ENCODE assay signal across 15 cellular contexts in genomic region chr1:248890549-248891498, GRCh38. TPM values are rescaled to one million over a fixed set of nuclear protein-coding genes. Genes with fewer than 3 reads are reported as not detected.
DNase-seq lines count a peak whose midpoint lies in the region; ATAC-seq, FAIRE-seq and TF ChIP-seq lines count a peak whose summit lies in the region.
"Had no signal": no experiment of that assay in that cellular context is flagged by ENCODE, and none has a peak within 500 bp of the region (broad histone marks: within the 10 kb centered on the region; RNA-seq: fewer than 3 reads in every experiment).

No MANE protein-coding gene starts in this region.

- H3K23ac ChIP-seq in H1 (ENCODE audit: insufficient read length), result no peak overlapping the region

- DNase-seq in GM12891 (ENCODE audit: insufficient read length, low spot score) (no peak), NCI-H82 (lab: John Stamatoyannopoulos, UW) (peak; percentile 76), H1 (ENCODE audit: low read depth in 1 of 2, low spot score in 2 of 2) (no peak), NCI-H1417 (lab: John Stamatoyannopoulos, UW) (no peak)
- peak in 1 of 2 donors; percentile 38 for DNase-seq in stimulated activated effector memory CD8-positive, alpha-beta T cell treated with anti-CD3 and anti-CD28 coated beads, Interleukin-12 subunit alpha, Interleukin-12 subunit beta, amount 100 ng/mL, for 72 hours (ENCODE audit: low spot score in 2 of 2)
- DNase-seq in activated CD4-positive, alpha-beta T cell treated with anti-CD3 and anti-CD28 coated beads, Interleukin-2, amount 50 U/mL, for 1 hour, result no peak
- DNase-seq: ACHN; CD4-positive, CD25-positive, alpha-beta regulatory T cell; GF-D8; NCI-H146; NCI-H2081; NCI-H748 treated with DMSO at 0.1 percent for 48 hours; SW 1271 had no signal

- 0 out of 7 replicates have a peak overlapping the region, but pooled peaks of 1 of the 4 experiments have one; percentile 18 for H3K9ac ChIP-seq in H1 (replicated peaks in 1 of 4; ENCODE audit: extremely low read depth in 1 of 4, low read depth in 3 of 4, low read length in 3 of 4)

- H3K9me3 ChIP-seq in H1 (ENCODE audit: insufficient read depth in 2 of 2, low read depth in 1 of 2, low read length in 1 of 2), result no peaks in the 10 kb centered on the region

- TF ChIP-seq CTCF in H1 (IDR thresholded peaks at IDR 0.05; ENCODE audit: control extremely low read depth in 1 of 3, insufficient read depth in 1 of 3, low read depth in 1 of 3, low read length in 3 of 3), result no peak

- no peak overlapping the region for H3K27ac ChIP-seq in H1 (ENCODE audit: low read depth, low read length)

- H3K18ac ChIP-seq in H1 (ENCODE audit: extremely low read depth, low read length), result no peak overlapping the region

- H2BK5ac ChIP-seq in H1 (ENCODE audit: low read depth, low read length), result no peak overlapping the region; the same call in 1 of the 2 replicates

- TF ChIP-seq EP300 in H1 (IDR thresholded peaks at IDR 0.05; ENCODE audit: borderline replicate concordance in 1 of 2, low read depth in 2 of 2, low read length in 2 of 2), result no peak

- H2BK15ac ChIP-seq in H1 (ENCODE audit: low read length), result no peak overlapping the region; the same call in 1 of the 2 replicates

- H3K4me1 Mint-ChIP-seq in stimulated activated effector memory CD8-positive, alpha-beta T cell treated with anti-CD3 and anti-CD28 coated beads, Interleukin-12 subunit alpha, Interleukin-12 subunit beta, amount 100 ng/mL, for 72 hours, result peaks cover 9% of the 10 kb centered on the region

- H3K4me1 ChIP-seq in H1 (replicated peaks in 1 of 4; ENCODE audit: control insufficient read depth in 3 of 4, insufficient read depth in 4 of 4, low read length in 3 of 4), result peaks cover 0 to 2% (median 0%) of the 10 kb centered on the region in 4 experiments; a peak in 1 of 7 replicates

- CTCF ChIA-PET in H1 (lab: Charles Lee; ENCODE audit: partially characterized antibody), result no interaction called here

- no peak for TF ChIP-seq RAD21 in H1 (IDR thresholded peaks at IDR 0.05 in 1 of 2, conservative IDR thresholded peaks at IDR 0.05 in 1 of 2; ENCODE audit: low read depth in 2 of 2, low read length in 2 of 2)

- peaks cover 0 to 3% of the 10 kb centered on the region in 2 experiments for H4K20me1 ChIP-seq in H1 (replicated peaks in 1 of 2; ENCODE audit: control insufficient read depth in 1 of 2, insufficient read depth in 2 of 2, low read length in 2 of 2)

- H3K4me3 ChIP-seq in H1 (ENCODE audit: extremely low read depth in 1 of 4, insufficient read depth in 2 of 4, low read depth in 3 of 4, low read length in 4 of 4), result no peak overlapping the region

- H2AK5ac ChIP-seq in H1 (ENCODE audit: low read depth, low read length), result peak overlapping the region; percentile 88; the same call in 1 of the 2 replicates

- H3K56ac ChIP-seq in H1 (replicated peaks; ENCODE audit: insufficient read length, low read depth, low read length), result peak overlapping the region; percentile 5

- no peaks in the 10 kb centered on the region for H3K79me1 ChIP-seq in H1 (ENCODE audit: low read depth, low read length)

- H4K91ac ChIP-seq in H1 (replicated peaks; ENCODE audit: insufficient read length, low read length), result peak overlapping the region; percentile 91

- H2BK12ac ChIP-seq in H1 (ENCODE audit: low read depth, low read length), result 0 out of 2 replicates have a peak overlapping the region, but pooled peaks have one; percentile 13

- peak overlapping the region; percentile 69 for H3K4ac ChIP-seq in H1 (replicated peaks; ENCODE audit: insufficient read length, low read depth, low read length)

- no peak overlapping the region for H4K5ac ChIP-seq in H1 (ENCODE audit: insufficient read length, low read depth, low read length)

- ATAC-seq in stimulated activated effector memory CD8-positive, alpha-beta T cell treated with anti-CD3 and anti-CD28 coated beads, Interleukin-12 subunit alpha, Interleukin-12 subunit beta, amount 100 ng/mL, for 72 hours, result peak; percentile 53
- ATAC-seq in GM18870 (IDR thresholded peaks at IDR 0.05; ENCODE audit: unreplicated experiment), result no peak

- no peak overlapping the region for H2AFZ ChIP-seq in H1 (ENCODE audit: low read length)

- POLR2A ChIA-PET in H1 (lab: Charles Lee; ENCODE audit: partially characterized antibody), result no interaction called here

- no peak overlapping the region for H3K14ac ChIP-seq in H1 (ENCODE audit: insufficient read length)

- no peaks in the 10 kb centered on the region for H3K9me3 Mint-ChIP-seq in stimulated activated effector memory CD8-positive, alpha-beta T cell treated with anti-CD3 and anti-CD28 coated beads, Interleukin-12 subunit alpha, Interleukin-12 subunit beta, amount 100 ng/mL, for 72 hours
- H3K9me3 Mint-ChIP-seq: CD4-positive, CD25-positive, alpha-beta regulatory T cell had no signal

- no peak overlapping the region for H3K4me3 Mint-ChIP-seq in stimulated activated effector memory CD8-positive, alpha-beta T cell treated with anti-CD3 and anti-CD28 coated beads, Interleukin-12 subunit alpha, Interleukin-12 subunit beta, amount 100 ng/mL, for 72 hours
- H3K4me3 Mint-ChIP-seq: CD4-positive, CD25-positive, alpha-beta regulatory T cell had no signal

- H3K4me2 ChIP-seq in H1 (ENCODE audit: insufficient read depth in 1 of 2, low read depth in 2 of 2, low read length in 2 of 2), result no peak overlapping the region

- H3K23me2 ChIP-seq in H1 (ENCODE audit: low read depth, low read length), result peaks cover 6% of the 10 kb centered on the region; the same call in 1 of the 2 replicates

- peak; percentile 60 for FAIRE-seq in GM12891 (lab: Jason Lieb, UNC)
- FAIRE-seq in H1 (lab: Jason Lieb, UNC), result no peak
- FAIRE-seq: GM19239 had no signal

- H3K36me3 ChIP-seq in H1 (ENCODE audit: control insufficient read depth in 2 of 4, insufficient read depth in 4 of 4, low read length in 3 of 4), result no peaks in the 10 kb centered on the region

- no peak overlapping the region for H3K27ac Mint-ChIP-seq in stimulated activated effector memory CD8-positive, alpha-beta T cell treated with anti-CD3 and anti-CD28 coated beads, Interleukin-12 subunit alpha, Interleukin-12 subunit beta, amount 100 ng/mL, for 72 hours
- H3K27ac Mint-ChIP-seq: CD4-positive, CD25-positive, alpha-beta regulatory T cell had no signal

- H3K79me2 ChIP-seq in H1 (ENCODE audit: control insufficient read depth in 1 of 2, insufficient read depth in 2 of 2, low read length in 2 of 2), result no peaks in the 10 kb centered on the region

- WGBS in H1 (ENCODE audit: extremely low coverage in 1 of 2, insufficient coverage in 1 of 2, insufficient read length in 1 of 2, insufficient replicate concordance in 2 of 2, low coverage in 1 of 2, low lambda C conversion rate in 2 of 2, missing lambda C conversion rate in 1 of 2), 2 experiments, result 92 to 100% methylated on average over 1 to 9 of the region's 9 CpGs

- H2BK120ac ChIP-seq in H1 (replicated peaks; ENCODE audit: low read depth, low read length), result no peak overlapping the region

- no peaks in the 10 kb centered on the region for H3K27me3 ChIP-seq in H1 (replicated peaks in 1 of 4; ENCODE audit: control insufficient read depth in 3 of 4, extremely low read depth in 1 of 4, insufficient read depth in 3 of 4, low read length in 3 of 4)

- no peak for TF ChIP-seq POLR2A in GM12891 (IDR thresholded peaks at IDR 0.05; ENCODE audit: low read depth, low read length)
- TF ChIP-seq POLR2A in H1 (IDR thresholded peaks at IDR 0.05; ENCODE audit: control extremely low read depth in 1 of 2, low read depth in 2 of 2, low read length in 2 of 2), result no peak

- H4K8ac ChIP-seq in H1 (ENCODE audit: extremely low read depth, insufficient read depth, low read length), result peak overlapping the region; percentile 65; the same call in 1 of the 2 replicates

- peak overlapping the region; percentile 21; the same call in 1 of the 2 replicates for H2BK20ac ChIP-seq in H1 (ENCODE audit: low read length)

- no peaks in the 10 kb centered on the region for H3K36me3 Mint-ChIP-seq in stimulated activated effector memory CD8-positive, alpha-beta T cell treated with anti-CD3 and anti-CD28 coated beads, Interleukin-12 subunit alpha, Interleukin-12 subunit beta, amount 100 ng/mL, for 72 hours
- H3K36me3 Mint-ChIP-seq: CD4-positive, CD25-positive, alpha-beta regulatory T cell had no signal

TF ChIP-seq in H1, 55 proteins besides CTCF, POLR2A, EP300 and RAD21 (continues in another document):
- TF ChIP-seq SIX5 (IDR thresholded peaks at IDR 0.05; ENCODE audit: low read depth, low read length), result no peak
- TF ChIP-seq KDM1A (IDR thresholded peaks at IDR 0.05; ENCODE audit: borderline replicate concordance, low read length), result no peak

RNA-seq across cellular contexts. Expression of gene PGBD2, which starts 15.2 kb away (rescaled TPM):
- polyA plus RNA-seq in GM12891 (2012; ENCODE audit: low read depth, missing spikeins), result 1.4 TPM
- total RNA-seq in H1 (2021; fragmentation: NEBNext Ultra II Directional; extraction: Animal tissue kit (Norgen Biotek cat#: 25700)), result 7.7 and 7.8 TPM in 2 replicates
- polyA plus RNA-seq in H1 (2011; rRNA removed), result 3.2 and 4.5 TPM in 2 replicates
- 5.9 TPM for polyA plus RNA-seq in H1 (2011; cell fraction: cytosol; rRNA removed)
- polyA plus RNA-seq in H1 (2011; cell fraction: nucleus; rRNA removed), result 5.0 TPM
- polyA plus RNA-seq in H1 (2012, experiment 1 of 2), result 5.6 to 7.2 TPM (median 6.3 TPM) in 4 replicates
- 1.2 TPM for polyA plus RNA-seq in H1 (2012, experiment 2 of 2)
- 4.0 TPM for polyA plus RNA-seq in H1 (2013, experiment 1 of 2)
- 3.7 TPM for polyA plus RNA-seq in H1 (2013, experiment 2 of 2)
- polyA minus RNA-seq in H1 (2011; rRNA and poly(A)+ RNA removed), result 11.7 and 12.8 TPM in 2 replicates
- polyA minus RNA-seq in H1 (2011; cell fraction: cytosol; rRNA and poly(A)+ RNA removed), result 3.9 TPM
- 8.0 TPM for polyA minus RNA-seq in H1 (2011; cell fraction: nucleus; rRNA and poly(A)+ RNA removed)

RNA-seq across cellular contexts. Expression of gene ZNF692, which starts 31.9 kb away (rescaled TPM):
- 31.6 TPM for polyA plus RNA-seq in GM12891 (2012; ENCODE audit: low read depth, missing spikeins)
- total RNA-seq in H1 (2021; fragmentation: NEBNext Ultra II Directional; extraction: Animal tissue kit (Norgen Biotek cat#: 25700)), result 38.4 and 39.7 TPM in 2 replicates
- 52.3 and 55.8 TPM in 2 replicates for polyA plus RNA-seq in H1 (2011; rRNA removed)
- 75.0 TPM for polyA plus RNA-seq in H1 (2011; cell fraction: cytosol; rRNA removed)
- 255 TPM for polyA plus RNA-seq in H1 (2011; cell fraction: nucleus; rRNA removed)
- polyA plus RNA-seq in H1 (2012, experiment 1 of 2), result 47.8 to 62.3 TPM (median 56.6 TPM) in 4 replicates
- 42.7 TPM for polyA plus RNA-seq in H1 (2012, experiment 2 of 2)
- 30.6 TPM for polyA plus RNA-seq in H1 (2013, experiment 1 of 2)
- polyA plus RNA-seq in H1 (2013, experiment 2 of 2), result 26.0 TPM
- polyA minus RNA-seq in H1 (2011; rRNA and poly(A)+ RNA removed), result 12.5 and 15.3 TPM in 2 replicates
- 12.3 TPM for polyA minus RNA-seq in H1 (2011; cell fraction: cytosol; rRNA and poly(A)+ RNA removed)
- 40.6 TPM for polyA minus RNA-seq in H1 (2011; cell fraction: nucleus; rRNA and poly(A)+ RNA removed)

RNA-seq across cellular contexts. Expression of gene ZNF672, which starts 52.8 kb away (rescaled TPM):
- polyA plus RNA-seq in GM12891 (2012; ENCODE audit: low read depth, missing spikeins), result 24.7 TPM
- total RNA-seq in H1 (2021; fragmentation: NEBNext Ultra II Directional; extraction: Animal tissue kit (Norgen Biotek cat#: 25700)), result 28.4 and 30.7 TPM in 2 replicates
- polyA plus RNA-seq in H1 (2011; rRNA removed), result 40.4 and 40.7 TPM in 2 replicates
- polyA plus RNA-seq in H1 (2011; cell fraction: cytosol; rRNA removed), result 29.5 TPM
- 25.3 TPM for polyA plus RNA-seq in H1 (2011; cell fraction: nucleus; rRNA removed)
- 15.9 to 22.8 TPM (median 20.8 TPM) in 4 replicates for polyA plus RNA-seq in H1 (2012, experiment 1 of 2)
- 31.7 TPM for polyA plus RNA-seq in H1 (2012, experiment 2 of 2)
- polyA plus RNA-seq in H1 (2013, experiment 1 of 2), result 17.9 TPM
- 18.5 TPM for polyA plus RNA-seq in H1 (2013, experiment 2 of 2)
- polyA minus RNA-seq in H1 (2011; rRNA and poly(A)+ RNA removed), result 27.1 and 34.9 TPM in 2 replicates
- polyA minus RNA-seq in H1 (2011; cell fraction: cytosol; rRNA and poly(A)+ RNA removed), result 26.9 TPM
- polyA minus RNA-seq in H1 (2011; cell fraction: nucleus; rRNA and poly(A)+ RNA removed), result 29.5 TPM
